ENCODE assay signal across 10 cellular contexts in the genomic region with DNA sequence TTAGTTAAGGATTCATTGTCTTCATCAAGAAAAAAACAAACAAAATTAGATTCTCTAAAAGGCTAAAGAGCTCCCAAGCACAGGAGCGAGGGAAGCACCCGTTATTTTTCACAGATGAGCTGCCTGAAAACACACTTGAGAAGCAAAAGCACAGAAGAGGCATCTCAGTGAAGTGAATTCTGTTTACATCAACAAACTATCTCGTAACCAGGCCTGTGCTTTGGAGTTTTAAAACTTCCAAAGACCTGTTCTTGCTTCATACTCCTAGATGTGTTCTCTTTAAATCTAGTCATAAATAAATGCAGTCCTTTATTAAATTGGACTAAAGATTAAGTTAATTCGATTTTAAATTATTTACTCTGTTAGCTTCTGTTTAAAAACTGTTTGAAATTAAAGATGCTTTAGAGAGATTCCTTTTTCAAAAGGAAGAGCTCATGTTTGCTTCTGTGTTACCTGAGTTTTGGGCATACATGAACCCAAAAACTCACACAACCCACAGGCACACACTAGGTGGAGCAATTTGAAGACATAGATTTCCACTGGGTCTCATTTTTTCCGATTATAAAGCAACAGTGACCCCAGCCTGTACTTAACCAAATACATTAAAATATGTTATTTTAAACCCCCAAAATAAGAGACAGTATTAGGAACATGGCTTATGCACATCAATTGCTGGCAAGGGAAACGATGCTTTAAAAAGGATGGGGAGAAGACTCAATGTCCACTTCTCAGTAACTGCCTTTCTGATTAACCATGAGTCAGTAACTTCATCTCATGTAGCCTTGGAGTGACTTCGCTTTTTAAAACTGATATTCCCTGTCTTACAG.
A peak's percentile ranks its signal among the peaks of the same experiment; 100 is the strongest.
DNase-seq lines count a peak whose midpoint lies in the region; ATAC-seq and TF ChIP-seq lines count a peak whose summit lies in the region.
"Had no signal": no experiment of that assay in that cellular context is flagged by ENCODE, and none has a peak within 500 bp of the region (broad histone marks: within the 10 kb centered on the region; RNA-seq: fewer than 3 reads in every experiment).

No MANE protein-coding gene starts in this region.

- peak overlapping the region; percentile 93 for H3K27ac ChIP-seq in ACC112 (ENCODE audit: low read depth, low read length)

- ATAC-seq in GM19328 (IDR thresholded peaks at IDR 0.05; ENCODE audit: unreplicated experiment), result no peak

- no peaks in the 10 kb centered on the region for H3K27me3 ChIP-seq in ACC112 (ENCODE audit: insufficient read depth, low read length)

- peak overlapping the region; percentile 7 for H2AFZ ChIP-seq in ACC112 (ENCODE audit: low read length, unreplicated experiment)

- peak; percentile 23 for DNase-seq in RKO (ENCODE audit: low spot score)
- peak; percentile 71 for DNase-seq in fibroblast of peridontal ligament (ENCODE audit: extremely low read depth)
- no peak for DNase-seq in DMS53 treated with DMSO at 0.1 percent for 48 hours (lab: John Stamatoyannopoulos, UW; ENCODE audit: unreplicated experiment)
- DNase-seq in stimulated activated CD4-positive, alpha-beta T cell treated with anti-CD3 and anti-CD28 coated beads, Interleukin-4, amount 100 ng/mL, for 24 hours, result no peak
- DNase-seq in UCSD-AML1 (lab: John Stamatoyannopoulos, UW; ENCODE audit: unreplicated experiment), result no peak
- DNase-seq: activated CD8-positive, alpha-beta memory T cell treated with anti-CD3 and anti-CD28 coated beads for 24 hours; NCI-H187 treated with DMSO at 0.1 percent for 48 hours had no signal

- peaks cover 58% of the 10 kb centered on the region for H3K4me1 ChIP-seq in ACC112 (ENCODE audit: control insufficient read depth, insufficient read depth, low read length, unreplicated experiment)

- peak; percentile 35 for TF ChIP-seq CTCF in GM12873 (IDR thresholded peaks at IDR 0.05; ENCODE audit: insufficient read depth, low read depth, low read length, missing control alignments)

- H3K36me3 ChIP-seq in ACC112 (ENCODE audit: insufficient read depth, low read length), result no peaks in the 10 kb centered on the region

- no peaks in the 10 kb centered on the region for H3K79me2 ChIP-seq in ACC112 (ENCODE audit: control insufficient read depth, insufficient read depth, low read length, unreplicated experiment)

- H3K4me3 ChIP-seq in ACC112 (ENCODE audit: low read depth, low read length), result peak overlapping the region; percentile 30; the same call in 1 of the 2 replicates

Comparison
In these comparisons a context has a peak if more than half of its experiments do, and no peak if none do; other contexts are left out.
1. DNase-seq: peak in RKO (single experiment) and fibroblast of peridontal ligament (single experiment); none in DMS53 treated with DMSO at 0.1 percent for 48 hours (single experiment), stimulated activated CD4-positive, alpha-beta T cell treated with anti-CD3 and anti-CD28 coated beads, Interleukin-4, amount 100 ng/mL, for 24 hours (single experiment) and UCSD-AML1 (single experiment).